Comparison of ENCODE assay signal across 13 cellular contexts in genomic region chr15:83927704-83928391, GRCh38.
A peak's percentile ranks its signal among the peaks of the same experiment; 100 is the strongest.
DNase-seq lines count a peak whose midpoint lies in the region; ATAC-seq, FAIRE-seq and TF ChIP-seq lines count a peak whose summit lies in the region.
"Had no signal": no experiment of that assay in that cellular context is flagged by ENCODE, and none has a peak within 500 bp of the region (broad histone marks: within the 10 kb centered on the region; RNA-seq: fewer than 3 reads in every experiment).

No MANE protein-coding gene starts in this region.

- H3K9ac ChIP-seq in GM12878 (ENCODE audit: control insufficient read depth, insufficient read depth, low read length): peak overlapping the region; percentile 78

- no peaks in the 10 kb centered on the region for H3K27me3 ChIP-seq in GM12878 (replicated peaks in 1 of 2; ENCODE audit: control insufficient read depth in 2 of 2, insufficient read depth in 2 of 2, low read length in 1 of 2)
- H3K27me3 ChIP-seq in CD8-positive, alpha-beta memory T cell (ENCODE audit: insufficient read depth, low read length, poor library complexity, severe bottlenecking): no peaks in the 10 kb centered on the region

- no peak for DNase-seq in activated naive CD8-positive, alpha-beta T cell treated with anti-CD3 and anti-CD28 coated beads, Interleukin-2, amount 50 U/mL, for 24 hours
- no peak for DNase-seq in GM12878 (ENCODE audit: low read depth, low spot score)
- no peak for DNase-seq in CD8-positive, alpha-beta memory T cell
- no peak for DNase-seq in DMS53 treated with DMSO at 0.1 percent for 48 hours (lab: John Stamatoyannopoulos, UW; ENCODE audit: unreplicated experiment)
- no peak for DNase-seq in GF-D8 (lab: John Stamatoyannopoulos, UW)
- DNase-seq: activated CD4-positive, alpha-beta T cell treated with anti-CD3 and anti-CD28 coated beads, Interleukin-2, amount 50 U/mL, for 4 hours; naive B cell; NCI-H446 had no signal

- peak overlapping the region; percentile 31; the same call in 1 of the 2 replicates for H3K4me3 ChIP-seq in GM12878
- no peak overlapping the region for H3K4me3 ChIP-seq in CD8-positive, alpha-beta memory T cell (ENCODE audit: low read length)

- peak overlapping the region; percentile 36 for H3K27ac Mint-ChIP-seq in activated naive CD8-positive, alpha-beta T cell
- H3K27ac Mint-ChIP-seq in activated naive CD8-positive, alpha-beta T cell treated with anti-CD3 and anti-CD28 coated beads, Interleukin-2, amount 50 U/mL, for 24 hours: no peak overlapping the region
- no peak overlapping the region for H3K27ac Mint-ChIP-seq in CD8-positive, alpha-beta memory T cell
- H3K27ac Mint-ChIP-seq: naive B cell had no signal

- H3K79me2 ChIP-seq in GM12878 (ENCODE audit: control insufficient read depth, insufficient read depth, low read length): no peaks in the 10 kb centered on the region

- peak overlapping the region; percentile 55; the same call in 1 of the 2 replicates for H2AFZ ChIP-seq in GM12878 (ENCODE audit: control insufficient read depth, low read depth, low read length)

- TF ChIP-seq CTCF in GM12878 (IDR thresholded peaks at IDR 0.05 in 2 of 3, conservative IDR thresholded peaks at IDR 0.05 in 1 of 3; ENCODE audit: control insufficient read depth in 2 of 3, extremely low read depth in 1 of 3, insufficient read depth in 1 of 3, low read depth in 3 of 3, low read length in 3 of 3): no peak

- H3K4me2 ChIP-seq in GM12878 (ENCODE audit: control insufficient read depth, insufficient read depth): peak overlapping the region; percentile 88

- CTCF ChIA-PET in GM12878 (lab: Yijun Ruan, JAX): interaction anchor here (0.6 to 1.9 kb wide), 9 partner anchors 9 to 1474 kb away, joined by 3 to 8 read pairs (median 3); no protein-coding TSS in a partner anchor
- CTCF ChIA-PET in CD8-positive, alpha-beta memory T cell (lab: Charles Lee): no interaction called here

- TF ChIP-seq POLR2A in GM12878 (IDR thresholded peaks at IDR 0.05; ENCODE audit: low read depth, low read length): no peak

- no peak overlapping the region for H3K4me3 Mint-ChIP-seq in activated naive CD8-positive, alpha-beta T cell
- no peak overlapping the region for H3K4me3 Mint-ChIP-seq in activated naive CD8-positive, alpha-beta T cell treated with anti-CD3 and anti-CD28 coated beads, Interleukin-2, amount 50 U/mL, for 24 hours
- no peak overlapping the region for H3K4me3 Mint-ChIP-seq in CD8-positive, alpha-beta memory T cell
- H3K4me3 Mint-ChIP-seq: naive B cell had no signal

- H3K4me1 Mint-ChIP-seq in activated naive CD8-positive, alpha-beta T cell (ENCODE audit: low read depth): peaks cover 7% of the 10 kb centered on the region
- H3K4me1 Mint-ChIP-seq in activated naive CD8-positive, alpha-beta T cell treated with anti-CD3 and anti-CD28 coated beads, Interleukin-2, amount 50 U/mL, for 24 hours: peaks cover 12% of the 10 kb centered on the region
- H3K4me1 Mint-ChIP-seq in CD8-positive, alpha-beta memory T cell: no peaks in the 10 kb centered on the region
- H3K4me1 Mint-ChIP-seq: naive B cell had no signal

- no peaks in the 10 kb centered on the region; the same call in 1 of the 3 replicates for H3K9me3 ChIP-seq in GM12878 (replicated peaks; ENCODE audit: control insufficient read depth, insufficient read depth, low read length)
- H3K9me3 ChIP-seq in CD8-positive, alpha-beta memory T cell (ENCODE audit: low read length): no peaks in the 10 kb centered on the region

- no peak for TF ChIP-seq RAD21 in GM12878 (IDR thresholded peaks at IDR 0.05; ENCODE audit: insufficient read depth, low read depth, low read length)

- H3K4me1 ChIP-seq in GM12878 (ENCODE audit: control insufficient read depth, insufficient read depth, low read length): peaks cover 36% of the 10 kb centered on the region
- no peaks in the 10 kb centered on the region for H3K4me1 ChIP-seq in CD8-positive, alpha-beta memory T cell (ENCODE audit: insufficient read depth, low read length)

- H4K20me1 ChIP-seq in GM12878 (ENCODE audit: control insufficient read depth, insufficient read depth): no peaks in the 10 kb centered on the region

- H3K27ac ChIP-seq in GM12878 (ENCODE audit: control insufficient read depth, insufficient read depth): peak overlapping the region; percentile 99
- no peak overlapping the region for H3K27ac ChIP-seq in CD8-positive, alpha-beta memory T cell (ENCODE audit: low read depth, low read length)

- SMC1A ChIA-PET in GM12878 (lab: Charles Lee; ENCODE audit: uncharacterized antibody, unreplicated experiment): interaction anchor here (0.6 to 3.2 kb wide), 13 partner anchors 9 to 66 kb away, joined by 3 to 18 read pairs (median 4); no protein-coding TSS in a partner anchor

- POLR2A ChIA-PET in GM12878 (lab: Charles Lee): interaction anchor here (0.8 to 1.5 kb wide), 5 partner anchors 8 to 56 kb away, joined by 3 to 5 read pairs (median 3); no protein-coding TSS in a partner anchor
- POLR2A ChIA-PET in CD8-positive, alpha-beta memory T cell (lab: Charles Lee): no interaction called here

- WGBS in GM12878 (ENCODE audit: insufficient coverage, insufficient replicate concordance, low lambda C conversion rate, missing lambda C conversion rate): 0% methylated on average over 2 of the region's 2 CpGs

- in situ Hi-C loops in GM12878 (cut with MboI): no loop called here

- H3K27me3 Mint-ChIP-seq in activated naive CD8-positive, alpha-beta T cell: peaks cover 11% of the 10 kb centered on the region
- H3K27me3 Mint-ChIP-seq in activated naive CD8-positive, alpha-beta T cell treated with anti-CD3 and anti-CD28 coated beads, Interleukin-2, amount 50 U/mL, for 24 hours: peaks cover 9% of the 10 kb centered on the region
- H3K27me3 Mint-ChIP-seq in CD8-positive, alpha-beta memory T cell: peaks cover 1 to 7% of the 10 kb centered on the region in 2 donors

- TSS peak; percentile 96 for BruUV-seq in GM12878 (replicated peaks; lab: Mats Ljungman, UMichigan)

- RAD21 ChIA-PET in GM12878 (lab: Charles Lee; ENCODE audit: unreplicated experiment): interaction anchor here (1.3 to 1.9 kb wide), 3 partner anchors 9 to 65 kb away, joined by 5 to 15 read pairs (median 6); no protein-coding TSS in a partner anchor

- H3K9me3 Mint-ChIP-seq in activated naive CD8-positive, alpha-beta T cell (ENCODE audit: low read depth): peaks cover 5% of the 10 kb centered on the region
- H3K9me3 Mint-ChIP-seq in activated naive CD8-positive, alpha-beta T cell treated with anti-CD3 and anti-CD28 coated beads, Interleukin-2, amount 50 U/mL, for 24 hours: peaks cover under 1% of the 10 kb centered on the region
- peaks cover 0 to 2% (median under 1%) of the 10 kb centered on the region in 5 donors for H3K9me3 Mint-ChIP-seq in CD8-positive, alpha-beta memory T cell

- intact Hi-C loops in GM12878 (cut with micrococcal nuclease; ENCODE audit: unreplicated experiment): loop anchor here (1.0 to 5.0 kb wide), 2 partner anchors 9 to 64 kb away; no protein-coding TSS in a partner anchor

- no peak for ATAC-seq in activated naive CD8-positive, alpha-beta T cell treated with anti-CD3 and anti-CD28 coated beads, Interleukin-2, amount 50 U/mL, for 24 hours
- ATAC-seq in GM21528 (IDR thresholded peaks at IDR 0.05; ENCODE audit: low FRiP score, unreplicated experiment): peak; percentile 50
- peak; percentile 35 for ATAC-seq in HG03103 (IDR thresholded peaks at IDR 0.05; ENCODE audit: low read depth, unreplicated experiment)
- ATAC-seq in GM12878: peak; percentile 81
- ATAC-seq: HCT116 had no signal

- FAIRE-seq in GM12878 (lab: Jason Lieb, UNC): no peak
- FAIRE-seq: endothelial cell of umbilical vein had no signal

- TF ChIP-seq EP300 in GM12878 (IDR thresholded peaks at IDR 0.05; ENCODE audit: borderline replicate concordance in 1 of 2, control insufficient read depth in 1 of 2, low read depth in 2 of 2, low read length in 2 of 2): no peak

- H3K36me3 Mint-ChIP-seq in activated naive CD8-positive, alpha-beta T cell: no peaks in the 10 kb centered on the region
- H3K36me3 Mint-ChIP-seq in activated naive CD8-positive, alpha-beta T cell treated with anti-CD3 and anti-CD28 coated beads, Interleukin-2, amount 50 U/mL, for 24 hours (ENCODE audit: low read depth): no peaks in the 10 kb centered on the region
- no peaks in the 10 kb centered on the region for H3K36me3 Mint-ChIP-seq in CD8-positive, alpha-beta memory T cell

- H3K36me3 ChIP-seq in GM12878 (ENCODE audit: control insufficient read depth in 2 of 2, insufficient read depth in 2 of 2, low read length in 1 of 2): no peaks in the 10 kb centered on the region
- H3K36me3 ChIP-seq in CD8-positive, alpha-beta memory T cell (ENCODE audit: insufficient read depth, low read length): no peaks in the 10 kb centered on the region

TF ChIP-seq in GM12878, 131 proteins besides CTCF, POLR2A, EP300 and RAD21 (continues in another document):
- TF ChIP-seq JUNB (IDR thresholded peaks at IDR 0.05) (peak; percentile 79), ZBTB11 (CRISPR knock-in tag; IDR thresholded peaks at IDR 0.05) (no peak), ZNF207 (IDR thresholded peaks at IDR 0.05; ENCODE audit: borderline replicate concordance) (0 out of 2 replicates have a peak, but pooled peaks have one; percentile 54), ASH2L (IDR thresholded peaks at IDR 0.05; ENCODE audit: borderline replicate concordance, low read depth) (peak; percentile 66; the same call in 1 of the 2 replicates), STAT3 (IDR thresholded peaks at IDR 0.05; ENCODE audit: low read depth, low read length) (no peak), CHD2 (IDR thresholded peaks at IDR 0.05; ENCODE audit: borderline replicate concordance, low read depth, low read length) (no peak), ZNF217 (IDR thresholded peaks at IDR 0.05) (no peak)
